ENCODE assay signal across 8 cellular contexts in genomic region chr20:44966030-44966961, GRCh38.
DNase-seq lines count a peak whose midpoint lies in the region; ATAC-seq lines count a peak whose summit lies in the region.

Gene STK4 (plus strand): TSS chr20:44966512. CDS start chr20:44966569, 57 bp downstream.

- DNase-seq in CMK (ENCODE audit: low read depth): peak; percentile 88
- DNase-seq in HS-5 (ENCODE audit: low read depth): peak; percentile 74
- peak; percentile 62 for DNase-seq in NK-92 (lab: John Stamatoyannopoulos, UW; ENCODE audit: unreplicated experiment)
- DNase-seq in activated CD8-positive, alpha-beta memory T cell treated with anti-CD3 and anti-CD28 coated beads for 24 hours: peak; percentile 98
- DNase-seq in effector CD8-positive, alpha-beta T cell (lab: John Stamatoyannopoulos, UW): peak; percentile 93
- DNase-seq in medulla oblongata (ENCODE audit: extremely low spot score): peak; percentile 97
- peak; percentile 87 for DNase-seq in stimulated activated CD8-positive, alpha-beta memory T cell treated with anti-CD3 and anti-CD28 coated beads, Interleukin-12 subunit alpha, Interleukin-12 subunit beta, amount 100 ng/mL, for 24 hours (ENCODE audit: extremely low read depth)

- ATAC-seq in GM19467 (IDR thresholded peaks at IDR 0.05; ENCODE audit: unreplicated experiment): peak; percentile 63

Comparison
In these comparisons a context has a peak if more than half of its experiments do, and no peak if none do; other contexts are left out.
1. Peak in every context shown above with its lines: DNase-seq and ATAC-seq.